ENCODE assay signal across 12 cellular contexts in the genomic region with DNA sequence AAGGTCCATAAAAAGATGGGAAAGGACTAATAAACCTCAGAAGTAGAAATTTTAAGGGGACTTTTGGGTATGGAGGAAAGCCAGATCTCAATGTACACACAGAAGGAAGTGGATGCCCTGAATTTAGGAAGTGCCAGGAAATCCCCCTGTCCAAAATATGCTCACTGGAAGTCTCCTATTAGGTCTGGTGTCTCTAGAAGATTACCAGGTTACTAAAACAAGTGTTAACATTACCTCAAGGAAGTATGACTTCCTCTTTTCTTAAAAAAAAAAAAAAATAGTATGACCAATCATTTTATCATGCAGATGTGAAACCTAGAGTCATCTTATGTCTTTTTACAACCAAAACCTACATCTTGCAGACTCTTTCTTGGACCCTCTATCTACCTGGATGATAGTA. TPM values are rescaled to one million over a fixed set of nuclear protein-coding genes. Genes with fewer than 3 reads are reported as not detected.
DNase-seq lines count a peak whose midpoint lies in the region; ATAC-seq and TF ChIP-seq lines count a peak whose summit lies in the region.
"Had no signal": no experiment of that assay in that cellular context is flagged by ENCODE, and none has a peak within 500 bp of the region (broad histone marks: within the 10 kb centered on the region; RNA-seq: fewer than 3 reads in every experiment).

No MANE protein-coding gene starts in this region.

- H3K4me1 ChIP-seq in OCI-LY3 (ENCODE audit: low read length) (peaks cover 83% of the 10 kb centered on the region), breast epithelium (no peaks in the 10 kb centered on the region)

- peaks cover 23 to 38% of the 10 kb centered on the region in 2 donors for H3K36me3 Mint-ChIP-seq in activated T-cell treated with anti-CD3 and anti-CD28 coated beads, Interleukin-2, amount 50 U/mL, for 72 hours (ENCODE audit: insufficient read depth in 2 of 2)
- peaks cover 72 to 80% of the 10 kb centered on the region in 2 donors for H3K36me3 Mint-ChIP-seq in stimulated activated naive B cell treated with anti-CD40 and anti-IgM and Interleukin-4, amounts not matched to agents 10 μg/mL and 1 μg/mL and 100 μg/mL, for 72 hours

- H3K27me3 ChIP-seq in OCI-LY3 (ENCODE audit: low read depth, low read length) (no peaks in the 10 kb centered on the region), breast epithelium (no peaks in the 10 kb centered on the region)

- H3K27ac ChIP-seq in OCI-LY3 (ENCODE audit: low read length), result peak overlapping the region; percentile 96
- H3K27ac ChIP-seq in breast epithelium, result no peak overlapping the region
- H3K27ac ChIP-seq: coronary artery, left ventricle myocardium inferior had no signal

- no peaks in the 10 kb centered on the region for H3K36me3 ChIP-seq in OCI-LY3 (replicated peaks; ENCODE audit: low read depth, low read length)
- no peaks in the 10 kb centered on the region for H3K36me3 ChIP-seq in breast epithelium

- H3K9me3 ChIP-seq in OCI-LY3 (ENCODE audit: insufficient read depth, low read length) (no peaks in the 10 kb centered on the region), breast epithelium (no peaks in the 10 kb centered on the region)
- H3K9me3 ChIP-seq: left ventricle myocardium inferior had no signal

- peak overlapping the region; percentile 78 for H3K9ac ChIP-seq in OCI-LY3 (ENCODE audit: low read length)

- H4K20me1 ChIP-seq in OCI-LY3 (ENCODE audit: insufficient read depth, low read length), result no peaks in the 10 kb centered on the region

- peak overlapping the region; percentile 74 for H3K27ac Mint-ChIP-seq in activated T-cell treated with anti-CD3 and anti-CD28 coated beads, Interleukin-2, amount 50 U/mL, for 72 hours
- peak overlapping the region; percentile 81 for H3K27ac Mint-ChIP-seq in stimulated activated naive B cell treated with anti-CD40 and anti-IgM and Interleukin-4, amounts not matched to agents 10 μg/mL and 1 μg/mL and 100 μg/mL, for 72 hours

- H3K4me1 Mint-ChIP-seq in activated T-cell treated with anti-CD3 and anti-CD28 coated beads, Interleukin-2, amount 50 U/mL, for 72 hours (ENCODE audit: low read depth), result peaks cover 88% of the 10 kb centered on the region
- peaks cover 45 to 65% of the 10 kb centered on the region in 2 donors for H3K4me1 Mint-ChIP-seq in stimulated activated naive B cell treated with anti-CD40 and anti-IgM and Interleukin-4, amounts not matched to agents 10 μg/mL and 1 μg/mL and 100 μg/mL, for 72 hours

- H2AFZ ChIP-seq in OCI-LY3 (ENCODE audit: low read depth, low read length), result no peak overlapping the region

- TF ChIP-seq CTCF in OCI-LY3 (IDR thresholded peaks at IDR 0.05; ENCODE audit: low read depth, low read length) (no peak), breast epithelium (IDR thresholded peaks at IDR 0.05) (no peak)

- H3K79me2 ChIP-seq in OCI-LY3 (ENCODE audit: low read length), result peaks cover 5% of the 10 kb centered on the region

- peak overlapping the region; percentile 70 for H3K4me2 ChIP-seq in OCI-LY3 (ENCODE audit: low read length)

- intact Hi-C loops in breast epithelium (cut with DNase I; ENCODE audit: low total_unique reads), result no loop called here

- H3K27me3 Mint-ChIP-seq in activated T-cell treated with anti-CD3 and anti-CD28 coated beads, Interleukin-2, amount 50 U/mL, for 72 hours (ENCODE audit: low read depth), result no peaks in the 10 kb centered on the region
- no peaks in the 10 kb centered on the region for H3K27me3 Mint-ChIP-seq in stimulated activated naive B cell treated with anti-CD40 and anti-IgM and Interleukin-4, amounts not matched to agents 10 μg/mL and 1 μg/mL and 100 μg/mL, for 72 hours

- H3K4me3 ChIP-seq in OCI-LY3 (ENCODE audit: low read length) (peak overlapping the region; percentile 27; the same call in 1 of the 2 replicates), breast epithelium (no peak overlapping the region)
- H3K4me3 ChIP-seq: coronary artery, left ventricle myocardium inferior had no signal

- peak; percentile 27 to 35 for ATAC-seq in activated T-cell treated with anti-CD3 and anti-CD28 coated beads, Interleukin-2, amount 50 U/mL, for 72 hours (replicated peaks in 1 of 2)
- peak; percentile 58 for ATAC-seq in HG02885 (IDR thresholded peaks at IDR 0.05; ENCODE audit: poor library complexity, unreplicated experiment)
- ATAC-seq in stimulated activated naive B cell treated with anti-CD40 and anti-IgM and Interleukin-4, amounts not matched to agents 10 μg/mL and 1 μg/mL and 100 μg/mL, for 72 hours (replicated peaks), result peak; percentile 51 to 54

- H3K9me3 Mint-ChIP-seq in activated T-cell treated with anti-CD3 and anti-CD28 coated beads, Interleukin-2, amount 50 U/mL, for 72 hours, result peaks cover 0 to 4% of the 10 kb centered on the region in 2 donors
- peaks cover 2% of the 10 kb centered on the region in 2 donors for H3K9me3 Mint-ChIP-seq in stimulated activated naive B cell treated with anti-CD40 and anti-IgM and Interleukin-4, amounts not matched to agents 10 μg/mL and 1 μg/mL and 100 μg/mL, for 72 hours

- DNase-seq in activated T-cell treated with anti-CD3 and anti-CD28 coated beads, Interleukin-2, amount 50 U/mL, for 72 hours, result no peak
- no peak for DNase-seq in activated T-cell treated with anti-CD3 and anti-CD28 coated beads, Interleukin-2, amount 50 U/mL, for 48 hours
- DNase-seq in stimulated activated naive B cell treated with anti-CD40 and anti-IgM and Interleukin-4, amounts not matched to agents 10 μg/mL and 1 μg/mL and 100 μg/mL, for 72 hours, result no peak
- DNase-seq in NCI-H748 treated with DMSO at 0.1 percent for 48 hours (lab: John Stamatoyannopoulos, UW) (no peak), breast epithelium (ENCODE audit: low spot score in 2 of 2) (no peak), H4 (ENCODE audit: low spot score) (no peak)
- DNase-seq: H7, left ventricle myocardium inferior, NCI-H2227 treated with DMSO at 0.1 percent for 48 hours had no signal

- H3K4me3 Mint-ChIP-seq in activated T-cell treated with anti-CD3 and anti-CD28 coated beads, Interleukin-2, amount 50 U/mL, for 72 hours, result peak overlapping the region; percentile 14 to 43
- peak overlapping the region in 1 of 2 donors; percentile 40 for H3K4me3 Mint-ChIP-seq in stimulated activated naive B cell treated with anti-CD40 and anti-IgM and Interleukin-4, amounts not matched to agents 10 μg/mL and 1 μg/mL and 100 μg/mL, for 72 hours

- no peak for TF ChIP-seq POLR2A in breast epithelium (IDR thresholded peaks at IDR 0.05)

RNA-seq across cellular contexts. Expression of a gene that starts 30.7 kb away (rescaled TPM):
- total RNA-seq in activated T-cell treated with anti-CD3 and anti-CD28 coated beads, Interleukin-2, amount 50 U/mL, for 72 hours, result 10 to 100 TPM; 15.4 to 32.7 TPM
- 10 to 100 TPM; 22.0 to 31.4 (median 31.3) TPM for total RNA-seq in breast epithelium
- 15.9 and 18.4 TPM in 2 replicates for total RNA-seq in H4 (2014; rRNA removed; shearing (Covaris generic))
